ENCODE assay signal across 1 cellular context in genomic region chr12:118055865-118056773, GRCh38.
TF ChIP-seq lines count a peak whose summit lies in the region.

No MANE protein-coding gene starts in this region.

TF ChIP-seq in HepG2, 621 proteins besides CTCF, POLR2A, EP300 and RAD21 (continued from another document and continues in another):
- TF ChIP-seq THRA (CRISPR knock-in tag; IDR thresholded peaks at IDR 0.05; ENCODE audit: borderline replicate concordance) (peak; percentile 35; the same call in 1 of the 2 replicates), ZNF431 (CRISPR knock-in tag; IDR thresholded peaks at IDR 0.05; ENCODE audit: borderline replicate concordance, low read depth) (no peak), MEF2D (CRISPR knock-in tag; IDR thresholded peaks at IDR 0.05) (no peak), SNAPC4 (CRISPR knock-in tag; IDR thresholded peaks at IDR 0.05) (no peak), RCOR2 (CRISPR knock-in tag; IDR thresholded peaks at IDR 0.05) (peak; percentile 62; the same call in 1 of the 2 replicates), ZNF790 (CRISPR knock-in tag; IDR thresholded peaks at IDR 0.05; ENCODE audit: borderline replicate concordance) (no peak), ZNF552 (CRISPR knock-in tag; IDR thresholded peaks at IDR 0.05; ENCODE audit: borderline replicate concordance) (no peak), ZNF317 (CRISPR knock-in tag; IDR thresholded peaks at IDR 0.05) (no peak), IKZF1 (IDR thresholded peaks at IDR 0.05) (no peak), ZNF331 (CRISPR knock-in tag; IDR thresholded peaks at IDR 0.05) (peak; percentile 21; the same call in 1 of the 2 replicates), FOXA1 (IDR thresholded peaks at IDR 0.05) (no peak), FOXA1 (CRISPR knock-in tag; IDR thresholded peaks at IDR 0.05) (peak; percentile 25; the same call in 1 of the 2 replicates), ZNF646 (CRISPR knock-in tag; IDR thresholded peaks at IDR 0.05) (no peak), IRX3 (CRISPR knock-in tag; IDR thresholded peaks at IDR 0.05; ENCODE audit: borderline replicate concordance, low read depth) (no peak), ATF3 (CRISPR knock-in tag; IDR thresholded peaks at IDR 0.05) (no peak), ISL2 (CRISPR knock-in tag; IDR thresholded peaks at IDR 0.05) (peak; percentile 64; the same call in 1 of the 2 replicates), TBL1XR1 (IDR thresholded peaks at IDR 0.05; ENCODE audit: borderline replicate concordance, low read length, partially characterized antibody) (no peak), BORCS8-MEF2B (CRISPR knock-in tag; IDR thresholded peaks at IDR 0.05) (no peak), ZNF775 (CRISPR knock-in tag; IDR thresholded peaks at IDR 0.05; ENCODE audit: borderline replicate concordance) (no peak), TFAP4 (IDR thresholded peaks at IDR 0.05; ENCODE audit: borderline replicate concordance, low read depth) (0 out of 2 replicates have a peak, but pooled peaks have one; percentile 21), TRIM22 (IDR thresholded peaks at IDR 0.05) (no peak), GATAD1 (CRISPR knock-in tag; IDR thresholded peaks at IDR 0.05) (no peak), ZNF547 (CRISPR knock-in tag; IDR thresholded peaks at IDR 0.05) (0 out of 2 replicates have a peak, but pooled peaks have one; percentile 18), FOXA3 (CRISPR knock-in tag; IDR thresholded peaks at IDR 0.05) (peak; percentile 69), ZNF720 (CRISPR knock-in tag; IDR thresholded peaks at IDR 0.05) (no peak), ZNF841 (CRISPR knock-in tag; IDR thresholded peaks at IDR 0.05; ENCODE audit: borderline replicate concordance) (no peak), HNRNPH1 (optimal IDR thresholded peaks at IDR 0.05; ENCODE audit: low read depth, low read length) (no peak), RFX3 (CRISPR knock-in tag; IDR thresholded peaks at IDR 0.05) (no peak), TFE3 (CRISPR knock-in tag; IDR thresholded peaks at IDR 0.05) (no peak), HNRNPLL (IDR thresholded peaks at IDR 0.05; ENCODE audit: low read depth, low read length, poor library complexity, severe bottlenecking) (no peak), TCF7 (IDR thresholded peaks at IDR 0.05; ENCODE audit: low read depth) (no peak), ZNF7 (CRISPR knock-in tag; IDR thresholded peaks at IDR 0.05) (no peak), PLSCR1 (CRISPR knock-in tag; IDR thresholded peaks at IDR 0.05; ENCODE audit: borderline replicate concordance) (no peak), PHF21A (CRISPR knock-in tag; IDR thresholded peaks at IDR 0.05) (0 out of 2 replicates have a peak, but pooled peaks have one; percentile 30), MTF1 (CRISPR knock-in tag; IDR thresholded peaks at IDR 0.05) (no peak), HNF1A (IDR thresholded peaks at IDR 0.05; ENCODE audit: low read depth) (no peak), HNF1A (CRISPR knock-in tag; IDR thresholded peaks at IDR 0.05; ENCODE audit: borderline replicate concordance) (no peak), HNRNPL (IDR thresholded peaks at IDR 0.05; ENCODE audit: low read depth, low read length) (0 out of 2 replicates have a peak, but pooled peaks have one; percentile 11), FOXP1 (IDR thresholded peaks at IDR 0.05) (no peak), FOXP1 (CRISPR knock-in tag; IDR thresholded peaks at IDR 0.05) (peak; percentile 60)
